ENCODE assay signal across 1 cellular context in the genomic region with DNA sequence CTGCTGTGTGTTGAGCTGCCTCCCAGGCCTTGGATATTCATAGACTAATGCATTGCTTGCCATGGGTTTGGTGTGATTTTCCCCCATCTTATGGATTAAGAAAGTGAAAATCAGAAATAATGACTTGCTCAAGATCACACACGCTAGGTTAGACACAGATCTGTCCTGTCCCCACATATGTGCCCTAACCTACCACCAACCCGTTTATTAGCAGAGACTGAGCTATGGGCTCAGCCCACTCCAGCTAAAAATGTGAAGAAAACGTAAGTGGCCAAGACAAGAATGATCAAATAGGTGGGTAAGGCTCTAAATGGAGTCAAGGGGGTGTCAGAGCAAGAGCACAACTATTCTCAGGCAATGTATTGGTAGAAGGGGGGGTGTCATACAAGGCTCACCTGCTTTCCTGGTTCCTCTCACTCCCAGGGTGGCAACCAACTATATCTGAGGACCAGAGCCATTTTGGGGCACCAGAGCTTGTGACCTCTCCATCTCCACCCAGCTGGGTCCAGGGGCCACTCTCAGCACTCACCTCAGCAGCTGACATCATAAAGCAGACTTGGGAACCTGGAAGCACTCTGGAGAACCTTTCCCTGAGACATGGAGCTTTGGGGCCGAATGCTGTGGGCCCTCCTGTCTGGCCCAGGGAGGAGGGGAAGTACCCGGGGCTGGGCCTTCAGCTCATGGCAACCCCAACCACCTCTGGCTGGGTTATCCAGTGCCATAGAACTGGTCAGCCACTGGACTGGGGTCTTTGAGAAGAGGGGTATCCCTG.
TF ChIP-seq lines count a peak whose summit lies in the region.

No MANE protein-coding gene starts in this region.

TF ChIP-seq in IMR-90, 13 proteins besides CTCF, POLR2A, EP300 and RAD21:
- TF ChIP-seq MAFK (IDR thresholded peaks at IDR 0.05; ENCODE audit: low read depth, low read length) (no peak), NFE2L2 (IDR thresholded peaks at IDR 0.05; ENCODE audit: low read depth, low read length) (no peak), FOS (IDR thresholded peaks at IDR 0.05; ENCODE audit: low read depth, low read length) (no peak), RCOR1 (IDR thresholded peaks at IDR 0.05; ENCODE audit: insufficient replicate concordance, low read length) (no peak), MAZ (IDR thresholded peaks at IDR 0.05; ENCODE audit: borderline replicate concordance, low read depth, low read length) (no peak), CEBPB (IDR thresholded peaks at IDR 0.05; ENCODE audit: low read depth, low read length) (no peak), SMC3 (IDR thresholded peaks at IDR 0.05; ENCODE audit: low read depth, low read length) (no peak), CHD1 (IDR thresholded peaks at IDR 0.05; ENCODE audit: low read depth, low read length) (no peak)
- TF ChIP-seq, protein P1, sequence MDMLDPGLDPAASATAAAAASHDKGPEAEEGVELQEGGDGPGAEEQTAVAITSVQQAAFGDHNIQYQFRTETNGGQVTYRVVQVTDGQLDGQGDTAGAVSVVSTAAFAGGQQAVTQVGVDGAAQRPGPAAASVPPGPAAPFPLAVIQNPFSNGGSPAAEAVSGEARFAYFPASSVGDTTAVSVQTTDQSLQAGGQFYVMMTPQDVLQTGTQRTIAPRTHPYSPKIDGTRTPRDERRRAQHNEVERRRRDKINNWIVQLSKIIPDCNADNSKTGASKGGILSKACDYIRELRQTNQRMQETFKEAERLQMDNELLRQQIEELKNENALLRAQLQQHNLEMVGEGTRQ (IDR thresholded peaks at IDR 0.05; ENCODE audit: low read depth, low read length), result no peak
- TF ChIP-seq, protein P2, sequence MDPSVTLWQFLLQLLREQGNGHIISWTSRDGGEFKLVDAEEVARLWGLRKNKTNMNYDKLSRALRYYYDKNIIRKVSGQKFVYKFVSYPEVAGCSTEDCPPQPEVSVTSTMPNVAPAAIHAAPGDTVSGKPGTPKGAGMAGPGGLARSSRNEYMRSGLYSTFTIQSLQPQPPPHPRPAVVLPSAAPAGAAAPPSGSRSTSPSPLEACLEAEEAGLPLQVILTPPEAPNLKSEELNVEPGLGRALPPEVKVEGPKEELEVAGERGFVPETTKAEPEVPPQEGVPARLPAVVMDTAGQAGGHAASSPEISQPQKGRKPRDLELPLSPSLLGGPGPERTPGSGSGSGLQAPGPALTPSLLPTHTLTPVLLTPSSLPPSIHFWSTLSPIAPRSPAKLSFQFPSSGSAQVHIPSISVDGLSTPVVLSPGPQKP (IDR thresholded peaks at IDR 0.05; ENCODE audit: borderline replicate concordance, low read depth, low read length), result no peak
TF ChIP-seq in IMR-90: peak in this region for 0.
